ENCODE assay signal across 3 cellular contexts in the genomic region with DNA sequence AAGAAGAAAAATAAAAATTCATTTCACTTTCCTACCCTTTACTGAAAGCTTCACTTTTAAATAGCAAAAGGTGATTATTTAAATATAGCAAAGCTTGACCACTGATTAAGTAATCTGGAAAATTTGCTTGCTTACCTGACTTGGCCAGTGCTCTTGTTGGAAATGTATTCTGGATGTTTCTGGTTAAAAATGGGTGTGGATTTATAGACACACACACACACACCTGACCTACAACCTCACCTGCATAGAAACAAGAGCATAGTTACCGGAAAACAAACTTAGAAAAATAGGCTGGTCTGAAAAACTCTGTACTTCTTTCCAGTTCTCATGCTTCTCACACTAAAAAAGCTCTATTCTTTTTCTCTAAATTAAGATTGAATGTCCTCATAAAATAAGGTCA.
A peak's percentile ranks its signal among the peaks of the same experiment; 100 is the strongest.
TF ChIP-seq lines count a peak whose summit lies in the region.

Gene AGR3, minus strand, starts transcription at position 175 of the 400 bp plus-strand sequence. CDS start 3,365 bp downstream, outside the sequence.

TF ChIP-seq in liver, 16 proteins besides CTCF, POLR2A, EP300 and RAD21:
- no peak for TF ChIP-seq FOXA2 (IDR thresholded peaks at IDR 0.05)
- TF ChIP-seq NR2F2 (IDR thresholded peaks at IDR 0.05) = peak; percentile 38

TF ChIP-seq in HepG2, 621 proteins besides CTCF, POLR2A, EP300 and RAD21 (continues in another document):
- TF ChIP-seq CEBPG (CRISPR knock-in tag; IDR thresholded peaks at IDR 0.05) (no peak), ZNF549 (CRISPR knock-in tag; IDR thresholded peaks at IDR 0.05) (no peak), ONECUT2 (CRISPR knock-in tag; IDR thresholded peaks at IDR 0.05) (no peak), GATAD1 (CRISPR knock-in tag; IDR thresholded peaks at IDR 0.05) (no peak), ZNF510 (CRISPR knock-in tag; IDR thresholded peaks at IDR 0.05; ENCODE audit: low read depth) (no peak), ZNF18 (CRISPR knock-in tag; IDR thresholded peaks at IDR 0.05; ENCODE audit: insufficient replicate concordance) (no peak), CHD2 (IDR thresholded peaks at IDR 0.05; ENCODE audit: low read depth, low read length) (no peak), SNRNP70 (IDR thresholded peaks at IDR 0.05; ENCODE audit: low read depth, low read length) (no peak), NR2F6 (IDR thresholded peaks at IDR 0.05) (no peak), NR2F6 (CRISPR knock-in tag; IDR thresholded peaks at IDR 0.05) (no peak), ATF7-NPFF (CRISPR knock-in tag; IDR thresholded peaks at IDR 0.05; ENCODE audit: low read depth) (no peak), ZMAT3 (CRISPR knock-in tag; conservative IDR thresholded peaks at IDR 0.05) (no peak), SRY (CRISPR knock-in tag; IDR thresholded peaks at IDR 0.05) (no peak)
- TF ChIP-seq, protein P1, sequence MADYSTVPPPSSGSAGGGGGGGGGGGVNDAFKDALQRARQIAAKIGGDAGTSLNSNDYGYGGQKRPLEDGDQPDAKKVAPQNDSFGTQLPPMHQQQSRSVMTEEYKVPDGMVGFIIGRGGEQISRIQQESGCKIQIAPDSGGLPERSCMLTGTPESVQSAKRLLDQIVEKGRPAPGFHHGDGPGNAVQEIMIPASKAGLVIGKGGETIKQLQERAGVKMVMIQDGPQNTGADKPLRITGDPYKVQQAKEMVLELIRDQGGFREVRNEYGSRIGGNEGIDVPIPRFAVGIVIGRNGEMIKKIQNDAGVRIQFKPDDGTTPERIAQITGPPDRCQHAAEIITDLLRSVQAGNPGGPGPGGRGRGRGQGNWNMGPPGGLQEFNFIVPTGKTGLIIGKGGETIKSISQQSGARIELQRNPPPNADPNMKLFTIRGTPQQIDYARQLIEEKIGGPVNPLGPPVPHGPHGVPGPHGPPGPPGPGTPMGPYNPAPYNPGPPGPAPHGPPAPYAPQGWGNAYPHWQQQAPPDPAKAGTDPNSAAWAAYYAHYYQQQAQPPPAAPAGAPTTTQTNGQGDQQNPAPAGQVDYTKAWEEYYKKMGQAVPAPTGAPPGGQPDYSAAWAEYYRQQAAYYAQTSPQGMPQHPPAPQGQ (CRISPR knock-in tag; IDR thresholded peaks at IDR 0.05; ENCODE audit: borderline replicate concordance) = no peak
- TF ChIP-seq, protein P2, sequence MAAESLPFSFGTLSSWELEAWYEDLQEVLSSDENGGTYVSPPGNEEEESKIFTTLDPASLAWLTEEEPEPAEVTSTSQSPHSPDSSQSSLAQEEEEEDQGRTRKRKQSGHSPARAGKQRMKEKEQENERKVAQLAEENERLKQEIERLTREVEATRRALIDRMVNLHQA (CRISPR knock-in tag; IDR thresholded peaks at IDR 0.05) = no peak
- TF ChIP-seq, protein P3, sequence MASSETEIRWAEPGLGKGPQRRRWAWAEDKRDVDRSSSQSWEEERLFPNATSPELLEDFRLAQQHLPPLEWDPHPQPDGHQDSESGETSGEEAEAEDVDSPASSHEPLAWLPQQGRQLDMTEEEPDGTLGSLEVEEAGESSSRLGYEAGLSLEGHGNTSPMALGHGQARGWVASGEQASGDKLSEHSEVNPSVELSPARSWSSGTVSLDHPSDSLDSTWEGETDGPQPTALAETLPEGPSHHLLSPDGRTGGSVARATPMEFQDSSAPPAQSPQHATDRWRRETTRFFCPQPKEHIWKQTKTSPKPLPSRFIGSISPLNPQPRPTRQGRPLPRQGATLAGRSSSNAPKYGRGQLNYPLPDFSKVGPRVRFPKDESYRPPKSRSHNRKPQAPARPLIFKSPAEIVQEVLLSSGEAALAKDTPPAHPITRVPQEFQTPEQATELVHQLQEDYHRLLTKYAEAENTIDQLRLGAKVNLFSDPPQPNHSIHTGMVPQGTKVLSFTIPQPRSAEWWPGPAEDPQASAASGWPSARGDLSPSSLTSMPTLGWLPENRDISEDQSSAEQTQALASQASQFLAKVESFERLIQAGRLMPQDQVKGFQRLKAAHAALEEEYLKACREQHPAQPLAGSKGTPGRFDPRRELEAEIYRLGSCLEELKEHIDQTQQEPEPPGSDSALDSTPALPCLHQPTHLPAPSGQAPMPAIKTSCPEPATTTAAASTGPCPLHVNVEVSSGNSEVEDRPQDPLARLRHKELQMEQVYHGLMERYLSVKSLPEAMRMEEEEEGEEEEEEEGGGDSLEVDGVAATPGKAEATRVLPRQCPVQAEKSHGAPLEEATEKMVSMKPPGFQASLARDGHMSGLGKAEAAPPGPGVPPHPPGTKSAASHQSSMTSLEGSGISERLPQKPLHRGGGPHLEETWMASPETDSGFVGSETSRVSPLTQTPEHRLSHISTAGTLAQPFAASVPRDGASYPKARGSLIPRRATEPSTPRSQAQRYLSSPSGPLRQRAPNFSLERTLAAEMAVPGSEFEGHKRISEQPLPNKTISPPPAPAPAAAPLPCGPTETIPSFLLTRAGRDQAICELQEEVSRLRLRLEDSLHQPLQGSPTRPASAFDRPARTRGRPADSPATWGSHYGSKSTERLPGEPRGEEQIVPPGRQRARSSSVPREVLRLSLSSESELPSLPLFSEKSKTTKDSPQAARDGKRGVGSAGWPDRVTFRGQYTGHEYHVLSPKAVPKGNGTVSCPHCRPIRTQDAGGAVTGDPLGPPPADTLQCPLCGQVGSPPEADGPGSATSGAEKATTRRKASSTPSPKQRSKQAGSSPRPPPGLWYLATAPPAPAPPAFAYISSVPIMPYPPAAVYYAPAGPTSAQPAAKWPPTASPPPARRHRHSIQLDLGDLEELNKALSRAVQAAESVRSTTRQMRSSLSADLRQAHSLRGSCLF (CRISPR knock-in tag; IDR thresholded peaks at IDR 0.05; ENCODE audit: borderline replicate concordance) = no peak

TF ChIP-seq in H1, 55 proteins besides CTCF, POLR2A, EP300 and RAD21:
- TF ChIP-seq SAP30 (IDR thresholded peaks at IDR 0.05; ENCODE audit: insufficient read depth, insufficient replicate concordance, low read length) (no peak), CEBPB (IDR thresholded peaks at IDR 0.05; ENCODE audit: low read depth, low read length) (no peak), MAFK (IDR thresholded peaks at IDR 0.05; ENCODE audit: low read depth, low read length) (no peak), CHD1 (IDR thresholded peaks at IDR 0.05; ENCODE audit: low read depth, low read length) (no peak), BRCA1 (IDR thresholded peaks at IDR 0.05; ENCODE audit: low read depth, low read length) (no peak), SUZ12 (IDR thresholded peaks at IDR 0.05; ENCODE audit: low read length) (no peak)
